Comparison of ENCODE assay signal across 15 cellular contexts in the genomic region with DNA sequence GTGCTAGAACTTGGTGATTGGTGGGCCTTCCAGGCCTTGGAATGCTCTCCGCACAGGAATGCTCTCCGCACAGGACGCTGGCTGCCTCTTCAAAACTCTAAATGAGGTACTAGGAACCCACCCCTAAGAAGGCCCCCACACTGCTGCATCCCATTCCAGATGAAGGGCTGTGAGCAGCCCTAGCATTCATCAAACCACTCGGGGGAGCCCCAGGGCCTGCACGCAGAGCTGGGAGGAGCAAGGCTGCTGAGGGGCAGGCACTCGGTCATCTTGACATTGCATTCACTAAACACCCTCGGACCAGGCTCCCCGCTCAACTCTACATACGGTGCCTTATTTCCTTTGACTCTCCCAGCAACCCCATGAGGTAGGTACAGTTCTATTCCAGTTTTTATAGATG. TPM values are rescaled to one million over a fixed set of nuclear protein-coding genes. Genes with fewer than 3 reads are reported as not detected.
DNase-seq lines count a peak whose midpoint lies in the region; ATAC-seq, FAIRE-seq and TF ChIP-seq lines count a peak whose summit lies in the region.
"Had no signal": no experiment of that assay in that cellular context is flagged by ENCODE, and none has a peak within 500 bp of the region (broad histone marks: within the 10 kb centered on the region; RNA-seq: fewer than 3 reads in every experiment).

No MANE protein-coding gene starts in this region.

- H3K4me3 ChIP-seq in H7 (ENCODE audit: insufficient read depth, low read depth, low read length) (no peak overlapping the region), WERI-Rb-1 (ENCODE audit: low read depth, low read length) (no peak overlapping the region)
- H3K4me3 ChIP-seq: SJSA1, thoracic aorta had no signal

- peak; percentile 24 for DNase-seq in EH (ENCODE audit: low read depth)
- peak; percentile 76 for DNase-seq in H7
- peak; percentile 44 for DNase-seq in WERI-Rb-1
- DNase-seq in left kidney (ENCODE audit: low read depth, low spot score), result peak; percentile 62
- no peak for DNase-seq in frontal cortex (ENCODE audit: low spot score in 2 of 2)
- no peak for DNase-seq in cortex of kidney (lab: John Stamatoyannopoulos, UW)
- DNase-seq in NCI-H2107 treated with DMSO at 0.1 percent for 48 hours (lab: John Stamatoyannopoulos, UW; ENCODE audit: unreplicated experiment), result no peak
- DNase-seq: left colon, NCI-H2171 had no signal

- no peaks in the 10 kb centered on the region for H3K36me3 ChIP-seq in H7 (replicated peaks; ENCODE audit: control insufficient read depth, insufficient read depth, low read length)
- no peaks in the 10 kb centered on the region for H3K36me3 ChIP-seq in WERI-Rb-1
- H3K36me3 ChIP-seq: SJSA1, thoracic aorta had no signal

- no peak for FAIRE-seq in frontal cortex (lab: Jason Lieb, UNC)

- no peak overlapping the region for H3K27ac ChIP-seq in WERI-Rb-1
- H3K27ac ChIP-seq: parathyroid adenoma, SJSA1, thoracic aorta had no signal

- H3K9me3 ChIP-seq in WERI-Rb-1 (ENCODE audit: severe bottlenecking), result no peaks in the 10 kb centered on the region
- H3K9me3 ChIP-seq: SJSA1, thoracic aorta had no signal

- TF ChIP-seq CTCF in WERI-Rb-1 (IDR thresholded peaks at IDR 0.05; ENCODE audit: low read depth, low read length), result peak; percentile 49; the same call in 1 of the 2 replicates

- no peaks in the 10 kb centered on the region for H3K27me3 ChIP-seq in H7 (ENCODE audit: control insufficient read depth, insufficient read depth, low read length)
- H3K27me3 ChIP-seq in WERI-Rb-1 (ENCODE audit: insufficient read depth, low read depth, severe bottlenecking), result no peaks in the 10 kb centered on the region
- H3K27me3 ChIP-seq: SJSA1 had no signal

- ATAC-seq in HG02610 (IDR thresholded peaks at IDR 0.05; ENCODE audit: unreplicated experiment), result no peak
- ATAC-seq: left colon had no signal

RNA-seq across cellular contexts. Expression of a gene that starts 49.2 kb away (rescaled TPM):
- 4.5 and 5.6 TPM in 2 replicates for total RNA-seq in H7 (2014; rRNA removed; shearing (Covaris generic))
- total RNA-seq in frontal cortex, result 33.8 TPM
- total RNA-seq: activated CD8-positive, alpha-beta memory T cell treated with anti-CD3 and anti-CD28 coated beads for 36 hours; HT1080 had no signal

Comparison
In these comparisons a context has a peak if more than half of its experiments do, and no peak if none do; other contexts are left out.
1. DNase-seq: peak in EH (single experiment), H7 (single experiment), WERI-Rb-1 (single experiment) and left kidney (single experiment); none in frontal cortex (0 of 2), cortex of kidney (single experiment) and NCI-H2107 treated with DMSO at 0.1 percent for 48 hours (single experiment).